1 cellular context compared by ENCODE assay signal in genomic region chr9:94014066-94014654, GRCh38.
TF ChIP-seq lines count a peak whose summit lies in the region.

No MANE protein-coding gene starts in this region.

TF ChIP-seq in HepG2, 621 proteins besides CTCF, POLR2A, EP300 and RAD21 (continued from another document):
- no peak for TF ChIP-seq TFE3 (CRISPR knock-in tag; IDR thresholded peaks at IDR 0.05)
- TF ChIP-seq ZNF350 (CRISPR knock-in tag; IDR thresholded peaks at IDR 0.05; ENCODE audit: borderline replicate concordance, low read depth) = no peak
- TF ChIP-seq YEATS4 (CRISPR knock-in tag; IDR thresholded peaks at IDR 0.05; ENCODE audit: borderline replicate concordance) = no peak
- TF ChIP-seq ZNF235 (CRISPR knock-in tag; IDR thresholded peaks at IDR 0.05; ENCODE audit: borderline replicate concordance) = no peak
- no peak for TF ChIP-seq FOXP4 (CRISPR knock-in tag; IDR thresholded peaks at IDR 0.05)
- TF ChIP-seq STAG1 (CRISPR knock-in tag; IDR thresholded peaks at IDR 0.05) = peak; percentile 62
- no peak for TF ChIP-seq ZNF564 (CRISPR knock-in tag; IDR thresholded peaks at IDR 0.05)
- TF ChIP-seq SMC3 (IDR thresholded peaks at IDR 0.05; ENCODE audit: low read length) = peak; percentile 80
